14 cellular contexts compared by ENCODE assay signal in genomic region chr3:29936054-29936453, GRCh38.
DNase-seq lines count a peak whose midpoint lies in the region; ATAC-seq and TF ChIP-seq lines count a peak whose summit lies in the region.
"Had no signal": no experiment of that assay in that cellular context is flagged by ENCODE, and none has a peak within 500 bp of the region (broad histone marks: within the 10 kb centered on the region; RNA-seq: fewer than 3 reads in every experiment).

No MANE protein-coding gene starts in this region.

- H3K36me3 Mint-ChIP-seq in Calu3 (ENCODE audit: insufficient read depth, unreplicated experiment) = no peaks in the 10 kb centered on the region
- H3K36me3 Mint-ChIP-seq: activated naive CD8-positive, alpha-beta T cell had no signal

- H4K20me1 ChIP-seq in PC-3 (ENCODE audit: low read length) = no peaks in the 10 kb centered on the region

- POLR2A ChIA-PET in PC-3 (lab: Charles Lee; ENCODE audit: unreplicated experiment) = no interaction called here

- no peak overlapping the region for H3K9ac ChIP-seq in PC-3 (ENCODE audit: low read length)

- no peaks in the 10 kb centered on the region for H3K79me2 ChIP-seq in PC-3 (ENCODE audit: low read length)

- H3K9me2 ChIP-seq in PC-3 (replicated peaks; ENCODE audit: low read length) = no peaks in the 10 kb centered on the region; the same call in 1 of the 2 replicates

- H3K27ac ChIP-seq in PC-3 (ENCODE audit: low read length) = no peak overlapping the region
- H3K27ac ChIP-seq: vagina had no signal

- TF ChIP-seq CTCF in PC-3 (conservative IDR thresholded peaks at IDR 0.05; ENCODE audit: low read depth, low read length) (no peak), Calu3 (IDR thresholded peaks at IDR 0.05; ENCODE audit: unreplicated experiment) (no peak)

- no peaks in the 10 kb centered on the region for H3K36me3 ChIP-seq in PC-3 (ENCODE audit: low read depth, low read length)
- H3K36me3 ChIP-seq: vagina had no signal

- no peaks in the 10 kb centered on the region for H3K4me1 Mint-ChIP-seq in Calu3 (ENCODE audit: low read depth, unreplicated experiment)

- no peak overlapping the region for H3K4me3 ChIP-seq in PC-3 (ENCODE audit: low read length)
- H3K4me3 ChIP-seq: K562, vagina had no signal

- no peak overlapping the region; the same call in 1 of the 2 replicates for H3K4me2 ChIP-seq in PC-3 (ENCODE audit: low read length)

- DNase-seq in PC-3 = peak; percentile 39
- DNase-seq in GM19238 (ENCODE audit: insufficient read length, low spot score) = no peak
- no peak for DNase-seq in Calu3
- no peak for DNase-seq in iPS-NIHi11 (ENCODE audit: low spot score)
- DNase-seq: head of caudate nucleus, mesenchymal stem cell, NCI-H2171 treated with DMSO at 0.1 percent for 48 hours had no signal

- ATAC-seq in GM18520 (IDR thresholded peaks at IDR 0.05; ENCODE audit: unreplicated experiment) (peak; percentile 93), GM19463 (IDR thresholded peaks at IDR 0.05; ENCODE audit: unreplicated experiment) (peak; percentile 95), HG03025 (IDR thresholded peaks at IDR 0.05; ENCODE audit: low FRiP score, unreplicated experiment) (peak; percentile 68), PC-3 (no peak; the same call in 1 of the 2 replicates)
- ATAC-seq: K562 had no signal

- peaks cover 29% of the 10 kb centered on the region for H3K4me1 ChIP-seq in PC-3 (ENCODE audit: insufficient read depth, low read length)
- H3K4me1 ChIP-seq: vagina had no signal

- BruUV-seq in PC-3 (replicated peaks; lab: Mats Ljungman, UMichigan) (no TSS peak), Calu3 (replicated peaks; lab: Mats Ljungman, UMichigan) (no TSS peak)

- H3K27ac Mint-ChIP-seq in Calu3 (ENCODE audit: unreplicated experiment) = no peak overlapping the region
- H3K27ac Mint-ChIP-seq: activated naive CD8-positive, alpha-beta T cell; dendritic cell treated with granulocyte-macrophage colony-stimulating factor and Interleukin-4, amounts not matched to agents 40 ng/mL and 50 ng/mL, for 4 days had no signal

- H3K9me3 Mint-ChIP-seq in Calu3 (ENCODE audit: low read depth, unreplicated experiment) = peaks cover 3% of the 10 kb centered on the region
- H3K9me3 Mint-ChIP-seq: dendritic cell treated with granulocyte-macrophage colony-stimulating factor and Interleukin-4, amounts not matched to agents 40 ng/mL and 50 ng/mL, for 4 days had no signal

- peaks cover 5% of the 10 kb centered on the region for H3F3A ChIP-seq in PC-3 (ENCODE audit: low read length, unreplicated experiment)

- H3K27me3 ChIP-seq in PC-3 (ENCODE audit: low read length) = no peaks in the 10 kb centered on the region
- H3K27me3 ChIP-seq: vagina had no signal

- CTCF ChIA-PET in PC-3 (lab: Charles Lee) = no interaction called here
- CTCF ChIA-PET in Calu3 (lab: Charles Lee) = no interaction called here

- no peak overlapping the region for H2AFZ ChIP-seq in PC-3 (ENCODE audit: low read length)

- intact Hi-C loops in PC-3 (cut with micrococcal nuclease) (no loop called here), Calu3 (cut with micrococcal nuclease; ENCODE audit: unreplicated experiment) (no loop called here)

- no peaks in the 10 kb centered on the region for H3K9me3 ChIP-seq in PC-3 (ENCODE audit: low read length)
- H3K9me3 ChIP-seq: vagina had no signal

- H3K4me3 Mint-ChIP-seq in Calu3 (ENCODE audit: low read depth, unreplicated experiment) = no peak overlapping the region
- H3K4me3 Mint-ChIP-seq: activated naive CD8-positive, alpha-beta T cell; dendritic cell treated with granulocyte-macrophage colony-stimulating factor and Interleukin-4, amounts not matched to agents 40 ng/mL and 50 ng/mL, for 4 days had no signal

- no peaks in the 10 kb centered on the region for H3K27me3 Mint-ChIP-seq in Calu3 (ENCODE audit: unreplicated experiment)
- H3K27me3 Mint-ChIP-seq: dendritic cell treated with granulocyte-macrophage colony-stimulating factor and Interleukin-4, amounts not matched to agents 40 ng/mL and 50 ng/mL, for 4 days had no signal
